In the genomic region with DNA sequence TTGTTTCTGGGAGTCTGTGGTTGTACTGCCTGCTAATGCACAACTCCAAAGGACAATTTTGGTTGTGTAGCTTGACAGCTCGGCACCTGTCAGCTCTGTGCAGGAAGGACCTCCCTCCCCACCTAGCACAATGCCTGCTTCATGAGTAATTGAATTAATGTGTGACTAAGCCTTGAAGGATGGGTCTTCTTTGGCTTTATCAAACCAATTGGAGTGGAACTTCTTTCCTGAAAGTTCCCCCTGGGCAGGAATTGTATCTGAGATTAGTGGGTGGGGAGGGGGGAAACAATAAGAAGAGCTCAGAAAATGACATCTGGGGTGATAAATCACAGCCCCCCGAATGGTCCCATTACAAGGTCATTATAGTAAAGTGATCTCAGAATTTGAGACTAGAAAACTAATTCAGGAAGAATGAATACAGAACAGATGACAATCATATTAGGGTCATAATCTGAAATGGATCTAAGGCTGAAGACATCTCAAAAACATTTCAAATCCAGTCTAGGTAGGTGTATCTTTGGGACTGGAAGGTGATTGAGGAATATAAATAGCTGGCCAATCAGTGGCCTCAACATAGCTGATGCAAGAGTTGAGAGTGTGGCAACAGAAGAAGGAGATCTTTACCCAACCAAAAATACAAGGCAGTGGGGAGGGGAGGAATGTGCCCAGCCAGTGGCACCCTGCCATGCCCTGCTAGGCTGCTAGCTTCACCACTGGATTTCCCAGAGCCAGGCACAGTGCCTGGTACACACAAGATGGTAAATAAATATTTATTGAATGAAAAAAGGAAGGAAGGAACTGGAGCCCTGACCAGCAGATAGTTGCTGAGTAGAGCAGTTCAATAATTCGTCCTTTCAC, we compare ENCODE assay signal across 1 cellular context.
A peak's percentile ranks its signal among the peaks of the same experiment; 100 is the strongest.
TF ChIP-seq lines count a peak whose summit lies in the region.

No MANE protein-coding gene starts in this region.

TF ChIP-seq in K562, 482 proteins besides CTCF, POLR2A, EP300 and RAD21 (continued from another document and continues in another):
- TF ChIP-seq, protein P1, sequence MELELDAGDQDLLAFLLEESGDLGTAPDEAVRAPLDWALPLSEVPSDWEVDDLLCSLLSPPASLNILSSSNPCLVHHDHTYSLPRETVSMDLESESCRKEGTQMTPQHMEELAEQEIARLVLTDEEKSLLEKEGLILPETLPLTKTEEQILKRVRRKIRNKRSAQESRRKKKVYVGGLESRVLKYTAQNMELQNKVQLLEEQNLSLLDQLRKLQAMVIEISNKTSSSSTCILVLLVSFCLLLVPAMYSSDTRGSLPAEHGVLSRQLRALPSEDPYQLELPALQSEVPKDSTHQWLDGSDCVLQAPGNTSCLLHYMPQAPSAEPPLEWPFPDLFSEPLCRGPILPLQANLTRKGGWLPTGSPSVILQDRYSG (tag; conservative IDR thresholded peaks at IDR 0.05; ENCODE audit: low read depth): no peak
- TF ChIP-seq ZNF445 (CRISPR knock-in tag; IDR thresholded peaks at IDR 0.05; ENCODE audit: low read depth) (no peak), ILF3 (IDR thresholded peaks at IDR 0.05; ENCODE audit: borderline replicate concordance) (no peak), CTBP1 (IDR thresholded peaks at IDR 0.05; ENCODE audit: borderline replicate concordance) (no peak; the same call in 1 of the 2 replicates), TSC22D4 (tag; IDR thresholded peaks at IDR 0.05) (no peak), SETDB1 (IDR thresholded peaks at IDR 0.05; ENCODE audit: low read length) (no peak), NELFE (IDR thresholded peaks at IDR 0.05; ENCODE audit: insufficient read depth, insufficient read length) (no peak), ZNF311 (CRISPR knock-in tag; IDR thresholded peaks at IDR 0.05) (no peak), FOXJ3 (CRISPR knock-in tag; IDR thresholded peaks at IDR 0.05) (no peak), NR3C1 (CRISPR knock-in tag; IDR thresholded peaks at IDR 0.05) (no peak), TAF9B (IDR thresholded peaks at IDR 0.05; ENCODE audit: partially characterized antibody) (no peak), LARP7 (IDR thresholded peaks at IDR 0.05) (no peak), ZNF232 (CRISPR knock-in tag; IDR thresholded peaks at IDR 0.05) (no peak), ZNF12 (CRISPR knock-in tag; IDR thresholded peaks at IDR 0.05) (no peak), SMARCE1 (IDR thresholded peaks at IDR 0.05) (no peak), ZNF431 (CRISPR knock-in tag; IDR thresholded peaks at IDR 0.05) (no peak), GTF2F1 (IDR thresholded peaks at IDR 0.05; ENCODE audit: low read depth, low read length) (no peak), KLF10 (CRISPR knock-in tag; IDR thresholded peaks at IDR 0.05) (no peak), HMG20A (CRISPR knock-in tag; conservative IDR thresholded peaks at IDR 0.05) (no peak), NCOA2 (IDR thresholded peaks at IDR 0.05; ENCODE audit: partially characterized antibody in 2 of 2) (no peak), ZNF507 (tag; conservative IDR thresholded peaks at IDR 0.05) (no peak), ZNF384 (IDR thresholded peaks at IDR 0.05; ENCODE audit: low read depth, low read length) (no peak), PTTG1 (tag; IDR thresholded peaks at IDR 0.05; ENCODE audit: low read depth) (no peak)
- TF ChIP-seq, protein P2, sequence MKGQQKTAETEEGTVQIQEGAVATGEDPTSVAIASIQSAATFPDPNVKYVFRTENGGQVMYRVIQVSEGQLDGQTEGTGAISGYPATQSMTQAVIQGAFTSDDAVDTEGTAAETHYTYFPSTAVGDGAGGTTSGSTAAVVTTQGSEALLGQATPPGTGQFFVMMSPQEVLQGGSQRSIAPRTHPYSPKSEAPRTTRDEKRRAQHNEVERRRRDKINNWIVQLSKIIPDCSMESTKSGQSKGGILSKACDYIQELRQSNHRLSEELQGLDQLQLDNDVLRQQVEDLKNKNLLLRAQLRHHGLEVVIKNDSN (CRISPR knock-in tag; IDR thresholded peaks at IDR 0.05): no peak
- TF ChIP-seq, protein P3, sequence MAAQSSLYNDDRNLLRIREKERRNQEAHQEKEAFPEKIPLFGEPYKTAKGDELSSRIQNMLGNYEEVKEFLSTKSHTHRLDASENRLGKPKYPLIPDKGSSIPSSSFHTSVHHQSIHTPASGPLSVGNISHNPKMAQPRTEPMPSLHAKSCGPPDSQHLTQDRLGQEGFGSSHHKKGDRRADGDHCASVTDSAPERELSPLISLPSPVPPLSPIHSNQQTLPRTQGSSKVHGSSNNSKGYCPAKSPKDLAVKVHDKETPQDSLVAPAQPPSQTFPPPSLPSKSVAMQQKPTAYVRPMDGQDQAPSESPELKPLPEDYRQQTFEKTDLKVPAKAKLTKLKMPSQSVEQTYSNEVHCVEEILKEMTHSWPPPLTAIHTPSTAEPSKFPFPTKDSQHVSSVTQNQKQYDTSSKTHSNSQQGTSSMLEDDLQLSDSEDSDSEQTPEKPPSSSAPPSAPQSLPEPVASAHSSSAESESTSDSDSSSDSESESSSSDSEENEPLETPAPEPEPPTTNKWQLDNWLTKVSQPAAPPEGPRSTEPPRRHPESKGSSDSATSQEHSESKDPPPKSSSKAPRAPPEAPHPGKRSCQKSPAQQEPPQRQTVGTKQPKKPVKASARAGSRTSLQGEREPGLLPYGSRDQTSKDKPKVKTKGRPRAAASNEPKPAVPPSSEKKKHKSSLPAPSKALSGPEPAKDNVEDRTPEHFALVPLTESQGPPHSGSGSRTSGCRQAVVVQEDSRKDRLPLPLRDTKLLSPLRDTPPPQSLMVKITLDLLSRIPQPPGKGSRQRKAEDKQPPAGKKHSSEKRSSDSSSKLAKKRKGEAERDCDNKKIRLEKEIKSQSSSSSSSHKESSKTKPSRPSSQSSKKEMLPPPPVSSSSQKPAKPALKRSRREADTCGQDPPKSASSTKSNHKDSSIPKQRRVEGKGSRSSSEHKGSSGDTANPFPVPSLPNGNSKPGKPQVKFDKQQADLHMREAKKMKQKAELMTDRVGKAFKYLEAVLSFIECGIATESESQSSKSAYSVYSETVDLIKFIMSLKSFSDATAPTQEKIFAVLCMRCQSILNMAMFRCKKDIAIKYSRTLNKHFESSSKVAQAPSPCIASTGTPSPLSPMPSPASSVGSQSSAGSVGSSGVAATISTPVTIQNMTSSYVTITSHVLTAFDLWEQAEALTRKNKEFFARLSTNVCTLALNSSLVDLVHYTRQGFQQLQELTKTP (IDR thresholded peaks at IDR 0.05; ENCODE audit: low read depth in 1 of 2, partially characterized antibody in 2 of 2): no peak
- TF ChIP-seq, protein P4, sequence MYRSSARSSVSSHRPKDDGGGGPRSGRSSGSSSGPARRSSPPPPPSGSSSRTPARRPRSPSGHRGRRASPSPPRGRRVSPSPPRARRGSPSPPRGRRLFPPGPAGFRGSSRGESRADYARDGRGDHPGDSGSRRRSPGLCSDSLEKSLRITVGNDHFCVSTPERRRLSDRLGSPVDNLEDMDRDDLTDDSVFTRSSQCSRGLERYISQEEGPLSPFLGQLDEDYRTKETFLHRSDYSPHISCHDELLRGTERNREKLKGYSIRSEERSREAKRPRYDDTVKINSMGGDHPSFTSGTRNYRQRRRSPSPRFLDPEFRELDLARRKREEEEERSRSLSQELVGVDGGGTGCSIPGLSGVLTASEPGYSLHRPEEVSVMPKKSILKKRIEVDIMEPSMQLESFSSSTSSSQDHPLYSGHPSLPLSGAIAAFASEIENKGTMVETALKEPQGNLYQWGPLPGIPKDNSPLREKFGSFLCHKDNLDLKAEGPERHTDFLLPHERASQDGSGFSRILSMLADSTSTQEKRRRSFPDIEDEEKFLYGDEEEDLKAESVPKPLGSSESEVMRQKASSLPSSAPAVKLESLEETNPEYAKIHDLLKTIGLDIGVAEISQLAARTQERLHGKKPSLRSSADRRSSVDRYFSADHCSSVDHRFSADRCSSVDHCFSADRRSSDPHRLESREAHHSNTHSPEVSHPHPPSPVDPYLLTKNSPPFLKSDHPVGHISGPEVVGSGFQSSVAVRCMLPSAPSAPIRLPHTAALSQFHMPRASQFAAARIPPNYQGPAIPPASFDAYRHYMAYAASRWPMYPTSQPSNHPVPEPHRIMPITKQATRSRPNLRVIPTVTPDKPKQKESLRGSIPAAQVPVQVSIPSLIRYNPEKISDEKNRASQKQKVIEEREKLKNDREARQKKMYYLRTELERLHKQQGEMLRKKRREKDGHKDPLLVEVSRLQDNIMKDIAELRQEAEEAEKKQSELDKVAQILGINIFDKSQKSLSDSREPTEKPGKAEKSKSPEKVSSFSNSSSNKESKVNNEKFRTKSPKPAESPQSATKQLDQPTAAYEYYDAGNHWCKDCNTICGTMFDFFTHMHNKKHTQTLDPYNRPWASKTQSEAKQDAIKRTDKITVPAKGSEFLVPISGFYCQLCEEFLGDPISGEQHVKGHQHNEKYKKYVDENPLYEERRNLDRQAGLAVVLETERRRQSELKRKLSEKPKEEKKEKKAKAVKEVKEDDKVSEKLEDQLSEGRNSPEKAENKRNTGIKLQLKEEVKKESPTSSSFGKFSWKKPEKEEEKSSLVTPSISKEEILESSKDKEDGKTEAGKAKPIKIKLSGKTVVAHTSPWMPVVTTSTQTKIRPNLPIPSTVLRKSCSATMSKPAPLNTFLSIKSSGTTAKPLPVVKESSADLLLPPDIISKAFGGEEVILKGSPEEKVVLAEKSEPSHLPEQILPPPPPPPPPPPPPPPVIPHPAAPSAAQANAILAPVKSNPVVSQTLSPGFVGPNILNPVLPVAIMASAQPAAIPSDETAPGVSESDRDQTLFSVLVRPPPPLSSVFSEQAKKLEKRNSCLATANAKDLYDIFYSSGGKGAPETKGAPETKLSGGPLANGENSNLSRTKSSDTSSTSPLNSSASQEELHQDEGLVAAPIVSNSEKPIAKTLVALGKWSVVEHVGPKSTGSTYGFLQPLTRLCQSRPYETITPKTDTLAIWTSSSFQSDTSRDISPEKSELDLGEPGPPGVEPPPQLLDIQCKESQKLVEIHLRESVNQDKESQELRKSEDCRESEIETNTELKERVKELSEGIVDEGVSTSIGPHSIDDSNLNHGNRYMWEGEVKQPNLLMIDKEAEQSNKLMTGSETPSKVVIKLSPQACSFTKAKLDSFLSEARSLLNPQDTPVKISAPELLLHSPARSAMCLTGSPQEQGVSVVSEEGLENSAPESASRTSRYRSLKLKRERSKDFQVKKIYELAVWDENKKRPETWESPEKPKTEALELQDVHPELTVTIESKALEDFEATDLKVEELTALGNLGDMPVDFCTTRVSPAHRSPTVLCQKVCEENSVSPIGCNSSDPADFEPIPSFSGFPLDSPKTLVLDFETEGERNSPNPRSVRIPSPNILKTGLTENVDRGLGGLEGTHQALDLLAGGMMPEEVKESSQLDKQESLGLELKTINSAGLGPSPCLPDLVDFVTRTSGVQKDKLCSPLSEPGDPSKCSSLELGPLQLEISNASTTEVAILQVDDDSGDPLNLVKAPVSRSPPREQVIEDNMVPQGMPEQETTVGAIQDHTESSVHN (IDR thresholded peaks at IDR 0.05; ENCODE audit: borderline replicate concordance in 1 of 2, low read depth in 1 of 2): peak in 1 of 2 experiments; percentile 48; a peak in 1 of 4 replicates
- TF ChIP-seq, protein P5, sequence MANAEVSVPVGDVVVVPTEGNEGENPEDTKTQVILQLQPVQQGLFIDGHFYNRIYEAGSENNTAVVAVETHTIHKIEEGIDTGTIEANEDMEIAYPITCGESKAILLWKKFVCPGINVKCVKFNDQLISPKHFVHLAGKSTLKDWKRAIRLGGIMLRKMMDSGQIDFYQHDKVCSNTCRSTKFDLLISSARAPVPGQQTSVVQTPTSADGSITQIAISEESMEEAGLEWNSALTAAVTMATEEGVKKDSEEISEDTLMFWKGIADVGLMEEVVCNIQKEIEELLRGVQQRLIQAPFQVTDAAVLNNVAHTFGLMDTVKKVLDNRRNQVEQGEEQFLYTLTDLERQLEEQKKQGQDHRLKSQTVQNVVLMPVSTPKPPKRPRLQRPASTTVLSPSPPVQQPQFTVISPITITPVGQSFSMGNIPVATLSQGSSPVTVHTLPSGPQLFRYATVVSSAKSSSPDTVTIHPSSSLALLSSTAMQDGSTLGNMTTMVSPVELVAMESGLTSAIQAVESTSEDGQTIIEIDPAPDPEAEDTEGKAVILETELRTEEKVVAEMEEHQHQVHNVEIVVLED (CRISPR knock-in tag; IDR thresholded peaks at IDR 0.05): no peak
- TF ChIP-seq, protein P6, sequence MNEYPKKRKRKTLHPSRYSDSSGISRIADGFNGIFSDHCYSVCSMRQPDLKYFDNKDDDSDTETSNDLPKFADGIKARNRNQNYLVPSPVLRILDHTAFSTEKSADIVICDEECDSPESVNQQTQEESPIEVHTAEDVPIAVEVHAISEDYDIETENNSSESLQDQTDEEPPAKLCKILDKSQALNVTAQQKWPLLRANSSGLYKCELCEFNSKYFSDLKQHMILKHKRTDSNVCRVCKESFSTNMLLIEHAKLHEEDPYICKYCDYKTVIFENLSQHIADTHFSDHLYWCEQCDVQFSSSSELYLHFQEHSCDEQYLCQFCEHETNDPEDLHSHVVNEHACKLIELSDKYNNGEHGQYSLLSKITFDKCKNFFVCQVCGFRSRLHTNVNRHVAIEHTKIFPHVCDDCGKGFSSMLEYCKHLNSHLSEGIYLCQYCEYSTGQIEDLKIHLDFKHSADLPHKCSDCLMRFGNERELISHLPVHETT (CRISPR knock-in tag; conservative IDR thresholded peaks at IDR 0.05 in 1 of 2, IDR thresholded peaks at IDR 0.05 in 1 of 2): no peak
- TF ChIP-seq, protein P7, sequence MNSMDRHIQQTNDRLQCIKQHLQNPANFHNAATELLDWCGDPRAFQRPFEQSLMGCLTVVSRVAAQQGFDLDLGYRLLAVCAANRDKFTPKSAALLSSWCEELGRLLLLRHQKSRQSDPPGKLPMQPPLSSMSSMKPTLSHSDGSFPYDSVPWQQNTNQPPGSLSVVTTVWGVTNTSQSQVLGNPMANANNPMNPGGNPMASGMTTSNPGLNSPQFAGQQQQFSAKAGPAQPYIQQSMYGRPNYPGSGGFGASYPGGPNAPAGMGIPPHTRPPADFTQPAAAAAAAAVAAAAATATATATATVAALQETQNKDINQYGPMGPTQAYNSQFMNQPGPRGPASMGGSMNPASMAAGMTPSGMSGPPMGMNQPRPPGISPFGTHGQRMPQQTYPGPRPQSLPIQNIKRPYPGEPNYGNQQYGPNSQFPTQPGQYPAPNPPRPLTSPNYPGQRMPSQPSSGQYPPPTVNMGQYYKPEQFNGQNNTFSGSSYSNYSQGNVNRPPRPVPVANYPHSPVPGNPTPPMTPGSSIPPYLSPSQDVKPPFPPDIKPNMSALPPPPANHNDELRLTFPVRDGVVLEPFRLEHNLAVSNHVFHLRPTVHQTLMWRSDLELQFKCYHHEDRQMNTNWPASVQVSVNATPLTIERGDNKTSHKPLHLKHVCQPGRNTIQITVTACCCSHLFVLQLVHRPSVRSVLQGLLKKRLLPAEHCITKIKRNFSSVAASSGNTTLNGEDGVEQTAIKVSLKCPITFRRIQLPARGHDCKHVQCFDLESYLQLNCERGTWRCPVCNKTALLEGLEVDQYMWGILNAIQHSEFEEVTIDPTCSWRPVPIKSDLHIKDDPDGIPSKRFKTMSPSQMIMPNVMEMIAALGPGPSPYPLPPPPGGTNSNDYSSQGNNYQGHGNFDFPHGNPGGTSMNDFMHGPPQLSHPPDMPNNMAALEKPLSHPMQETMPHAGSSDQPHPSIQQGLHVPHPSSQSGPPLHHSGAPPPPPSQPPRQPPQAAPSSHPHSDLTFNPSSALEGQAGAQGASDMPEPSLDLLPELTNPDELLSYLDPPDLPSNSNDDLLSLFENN (IDR thresholded peaks at IDR 0.05; ENCODE audit: low read depth in 2 of 2, low read length in 2 of 2): no peak
- TF ChIP-seq, protein P8, sequence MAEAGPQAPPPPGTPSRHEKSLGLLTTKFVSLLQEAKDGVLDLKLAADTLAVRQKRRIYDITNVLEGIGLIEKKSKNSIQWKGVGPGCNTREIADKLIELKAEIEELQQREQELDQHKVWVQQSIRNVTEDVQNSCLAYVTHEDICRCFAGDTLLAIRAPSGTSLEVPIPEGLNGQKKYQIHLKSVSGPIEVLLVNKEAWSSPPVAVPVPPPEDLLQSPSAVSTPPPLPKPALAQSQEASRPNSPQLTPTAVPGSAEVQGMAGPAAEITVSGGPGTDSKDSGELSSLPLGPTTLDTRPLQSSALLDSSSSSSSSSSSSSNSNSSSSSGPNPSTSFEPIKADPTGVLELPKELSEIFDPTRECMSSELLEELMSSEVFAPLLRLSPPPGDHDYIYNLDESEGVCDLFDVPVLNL (CRISPR knock-in tag; IDR thresholded peaks at IDR 0.05; ENCODE audit: low read depth): no peak
- TF ChIP-seq, protein P9, sequence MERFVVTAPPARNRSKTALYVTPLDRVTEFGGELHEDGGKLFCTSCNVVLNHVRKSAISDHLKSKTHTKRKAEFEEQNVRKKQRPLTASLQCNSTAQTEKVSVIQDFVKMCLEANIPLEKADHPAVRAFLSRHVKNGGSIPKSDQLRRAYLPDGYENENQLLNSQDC (CRISPR knock-in tag; IDR thresholded peaks at IDR 0.05): no peak
